ENCODE assay signal across 16 cellular contexts in the genomic region with DNA sequence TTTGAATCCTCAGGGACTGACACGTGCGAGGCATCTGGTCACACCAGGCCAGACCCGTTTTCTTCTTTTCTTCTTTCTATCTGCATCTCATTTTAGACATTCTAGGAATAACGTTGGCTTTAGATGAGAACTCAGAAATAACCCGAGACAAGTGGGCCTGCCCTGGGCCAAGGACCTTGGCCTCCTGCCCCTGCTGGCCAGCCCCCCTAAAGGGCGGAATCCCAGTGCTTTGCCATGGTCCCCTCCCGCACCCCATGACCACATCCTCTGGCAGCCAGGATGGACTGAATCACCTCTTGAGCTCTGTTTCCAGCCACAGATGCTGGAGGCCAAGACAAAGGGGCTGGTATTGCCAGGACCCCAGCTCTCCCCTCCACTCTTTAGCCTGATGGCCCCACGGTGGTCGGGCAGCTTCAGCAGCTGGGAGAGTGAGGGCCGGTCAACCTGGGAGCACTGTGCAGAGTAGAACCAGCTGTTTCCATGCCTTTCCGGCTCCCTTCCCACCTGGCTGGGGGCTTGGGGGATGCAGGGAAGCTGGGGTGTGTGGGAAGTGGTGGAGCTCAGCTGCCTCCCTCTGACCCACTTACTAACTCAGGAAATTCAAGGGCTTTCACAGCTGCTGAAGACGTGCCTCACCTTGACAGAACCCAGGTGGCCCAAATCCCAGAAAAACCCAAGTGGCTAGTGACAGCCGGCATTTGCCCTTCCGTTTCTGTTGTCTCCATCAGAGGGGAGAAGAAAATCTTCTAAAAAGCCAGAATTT.
A peak's percentile ranks its signal among the peaks of the same experiment; 100 is the strongest.
DNase-seq lines count a peak whose midpoint lies in the region; TF ChIP-seq lines count a peak whose summit lies in the region.
"Had no signal": no experiment of that assay in that cellular context is flagged by ENCODE, and none has a peak within 500 bp of the region (broad histone marks: within the 10 kb centered on the region; RNA-seq: fewer than 3 reads in every experiment).

No MANE protein-coding gene starts in this region.

- H3K27me3 Mint-ChIP-seq in dendritic cell treated with granulocyte-macrophage colony-stimulating factor and Interleukin-4, amounts not matched to agents 40 ng/mL and 50 ng/mL, for 4 days = peaks cover 2% of the 10 kb centered on the region
- peaks cover 60% of the 10 kb centered on the region for H3K27me3 Mint-ChIP-seq in Calu3 (ENCODE audit: unreplicated experiment)

- H3K9ac ChIP-seq in subcutaneous abdominal adipose tissue (ENCODE audit: low read length in 5 of 5) = no peak overlapping the region

- no peaks in the 10 kb centered on the region for H3K9me3 ChIP-seq in subcutaneous abdominal adipose tissue (ENCODE audit: control insufficient read depth in 5 of 5, low read length in 5 of 5)
- H3K9me3 ChIP-seq: Peyer's patch had no signal

- peak overlapping the region; percentile 5 for H3K27ac Mint-ChIP-seq in dendritic cell treated with granulocyte-macrophage colony-stimulating factor and Interleukin-4, amounts not matched to agents 40 ng/mL and 50 ng/mL, for 4 days
- H3K27ac Mint-ChIP-seq in Calu3 (ENCODE audit: unreplicated experiment) = no peak overlapping the region

- H3K36me3 ChIP-seq in subcutaneous abdominal adipose tissue (ENCODE audit: control insufficient read depth in 5 of 5, insufficient read depth in 5 of 5, low read length in 5 of 5) = no peaks in the 10 kb centered on the region
- H3K36me3 ChIP-seq: Peyer's patch had no signal

- H3K27me3 ChIP-seq in subcutaneous abdominal adipose tissue (ENCODE audit: control insufficient read depth in 5 of 5, insufficient read depth in 4 of 5, low read length in 5 of 5) = peaks cover 0 to 21% (median 3%) of the 10 kb centered on the region in 5 donors
- H3K27me3 ChIP-seq: Peyer's patch had no signal

- BruUV-seq in Calu3 (replicated peaks; lab: Mats Ljungman, UMichigan) = no TSS peak

- CTCF ChIA-PET in Calu3 (lab: Charles Lee) = no interaction called here

- H3K36me3 Mint-ChIP-seq in dendritic cell treated with granulocyte-macrophage colony-stimulating factor and Interleukin-4, amounts not matched to agents 40 ng/mL and 50 ng/mL, for 4 days (ENCODE audit: low read depth) = no peaks in the 10 kb centered on the region
- H3K36me3 Mint-ChIP-seq in Calu3 (ENCODE audit: insufficient read depth, unreplicated experiment) = no peaks in the 10 kb centered on the region

- no peak overlapping the region for H3K4me3 ChIP-seq in subcutaneous abdominal adipose tissue (ENCODE audit: low read depth in 1 of 5, low read length in 5 of 5)
- H3K4me3 ChIP-seq: Peyer's patch had no signal

- H3K4me1 ChIP-seq in subcutaneous abdominal adipose tissue (ENCODE audit: control insufficient read depth in 5 of 5, insufficient read depth in 5 of 5, low read length in 5 of 5) = peaks cover 6 to 67% (median 49%) of the 10 kb centered on the region in 5 donors

- H3K4me3 Mint-ChIP-seq in dendritic cell treated with granulocyte-macrophage colony-stimulating factor and Interleukin-4, amounts not matched to agents 40 ng/mL and 50 ng/mL, for 4 days = no peak overlapping the region
- H3K4me3 Mint-ChIP-seq in Calu3 (ENCODE audit: low read depth, unreplicated experiment) = no peak overlapping the region

- intact Hi-C loops in dendritic cell treated with granulocyte-macrophage colony-stimulating factor and Interleukin-4, amounts not matched to agents 40 ng/mL and 50 ng/mL, for 4 days (cut with micrococcal nuclease) = no loop called here
- intact Hi-C loops in Calu3 (cut with micrococcal nuclease; ENCODE audit: unreplicated experiment) = no loop called here

- peaks cover 71% of the 10 kb centered on the region for H3K4me1 Mint-ChIP-seq in dendritic cell treated with granulocyte-macrophage colony-stimulating factor and Interleukin-4, amounts not matched to agents 40 ng/mL and 50 ng/mL, for 4 days (ENCODE audit: low read depth)
- peaks cover 12% of the 10 kb centered on the region for H3K4me1 Mint-ChIP-seq in Calu3 (ENCODE audit: low read depth, unreplicated experiment)

- peak overlapping the region; percentile 65 for H3K27ac ChIP-seq in subcutaneous abdominal adipose tissue (ENCODE audit: low read depth, low read length)
- H3K27ac ChIP-seq: Peyer's patch had no signal

- no peak for TF ChIP-seq CTCF in Calu3 (IDR thresholded peaks at IDR 0.05; ENCODE audit: unreplicated experiment)

- DNase-seq in activated CD8-positive, alpha-beta memory T cell treated with anti-CD3 and anti-CD28 coated beads for 24 hours = peak; percentile 28
- DNase-seq in activated CD8-positive, alpha-beta memory T cell treated with anti-CD3 and anti-CD28 coated beads, Interleukin-2, amount 50 U/mL, for 48 hours = no peak
- DNase-seq in islet precursor cell (peak; percentile 51), GM19238 (ENCODE audit: insufficient read length, low spot score) (no peak), Calu3 (no peak)
- DNase-seq in effector CD8-positive, alpha-beta T cell (lab: John Stamatoyannopoulos, UW) = no peak
- DNase-seq: 8988T, C1 segment of cervical spinal cord, DMS153, Kasumi-1, NCI-H1436, NCI-H2029 treated with DMSO at 0.1 percent for 48 hours, NCI-H510A treated with DMSO at 0.1 percent for 48 hours had no signal

- no peaks in the 10 kb centered on the region for H3K9me3 Mint-ChIP-seq in dendritic cell treated with granulocyte-macrophage colony-stimulating factor and Interleukin-4, amounts not matched to agents 40 ng/mL and 50 ng/mL, for 4 days
- H3K9me3 Mint-ChIP-seq in Calu3 (ENCODE audit: low read depth, unreplicated experiment) = no peaks in the 10 kb centered on the region

Comparison
In these comparisons a context has a peak if more than half of its experiments do, and no peak if none do; other contexts are left out.
1. DNase-seq: peak in activated CD8-positive, alpha-beta memory T cell treated with anti-CD3 and anti-CD28 coated beads for 24 hours (single experiment) and islet precursor cell (single experiment); none in activated CD8-positive, alpha-beta memory T cell treated with anti-CD3 and anti-CD28 coated beads, Interleukin-2, amount 50 U/mL, for 48 hours (single experiment), effector CD8-positive, alpha-beta T cell (single experiment), GM19238 (single experiment) and Calu3 (single experiment).